In the genomic region with DNA sequence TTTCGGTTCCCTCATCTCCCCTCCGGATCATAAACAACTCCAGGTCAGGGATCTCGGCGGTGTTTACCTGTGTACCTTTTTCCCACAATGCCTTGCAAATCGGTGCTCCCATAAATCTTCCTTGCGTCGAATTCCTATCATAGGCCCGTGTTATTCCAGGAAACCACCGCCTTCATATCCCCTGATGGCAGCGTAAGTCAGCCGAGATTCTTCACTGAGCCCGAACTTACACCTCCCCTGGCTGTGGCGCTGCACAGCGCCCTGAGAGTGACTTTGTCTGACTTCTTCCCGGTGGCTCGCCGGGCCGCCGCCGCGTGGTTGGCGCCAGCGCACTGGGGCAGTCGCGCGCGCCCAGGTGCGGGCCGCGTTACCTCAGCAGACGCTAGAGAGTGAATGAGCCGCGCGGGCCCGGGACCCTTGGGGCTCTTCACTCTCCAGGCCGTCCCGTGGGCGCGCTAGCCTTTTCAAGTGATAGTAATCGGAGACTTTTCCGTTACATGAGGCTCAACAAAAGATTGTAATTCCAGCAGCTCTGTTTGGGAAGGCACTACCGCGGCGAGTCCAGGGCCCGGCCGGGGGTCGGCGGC, we compare ENCODE assay signal across 8 cellular contexts.
A peak's percentile ranks its signal among the peaks of the same experiment; 100 is the strongest.
DNase-seq lines count a peak whose midpoint lies in the region; ATAC-seq and TF ChIP-seq lines count a peak whose summit lies in the region.

No MANE protein-coding gene starts in this region.

- H3K27ac ChIP-seq in neuronal stem cell (replicated peaks; ENCODE audit: low read length) (peak overlapping the region; percentile 84), upper lobe of right lung (peak overlapping the region; percentile 88)

- H2AK5ac ChIP-seq in neuronal stem cell (ENCODE audit: low read depth, low read length), result no peak overlapping the region

- H3K4me3 ChIP-seq in fibroblast of the aortic adventitia (ENCODE audit: low read depth, low read length) (peak overlapping the region; percentile 66), neuronal stem cell (ENCODE audit: low read length in 2 of 2) (peak overlapping the region; percentile 59 to 91), upper lobe of right lung (peak overlapping the region; percentile 64)

- H3K18ac ChIP-seq in neuronal stem cell (ENCODE audit: low read length), result peak overlapping the region; percentile 82

- no peak overlapping the region for H4K91ac ChIP-seq in neuronal stem cell (ENCODE audit: low read depth, low read length, poor library complexity)

- H3K4me2 ChIP-seq in neuronal stem cell (ENCODE audit: insufficient read depth, low read length, poor library complexity, severe bottlenecking), result peak overlapping the region; percentile 70

- H3K4me1 ChIP-seq in neuronal stem cell (ENCODE audit: control insufficient read depth in 2 of 2, insufficient read depth in 1 of 2, low read depth in 1 of 2, low read length in 2 of 2) (peaks cover 2 to 13% of the 10 kb centered on the region in 2 donors), upper lobe of right lung (peaks cover 73% of the 10 kb centered on the region)

- no CpG with 5 or more reads among the region's 48 CpGs for WGBS in neuronal stem cell (ENCODE audit: extremely low coverage in 2 of 2, insufficient read length in 2 of 2, insufficient replicate concordance in 1 of 2), 2 donors

- no peak for TF ChIP-seq CTCF in fibroblast of the aortic adventitia (IDR thresholded peaks at IDR 0.05; ENCODE audit: insufficient read depth, low read length)
- TF ChIP-seq CTCF in upper lobe of right lung (IDR thresholded peaks at IDR 0.05), result peak; percentile 11

- H3K9me3 ChIP-seq in neuronal stem cell (replicated peaks in 1 of 2; ENCODE audit: control insufficient read depth in 2 of 2, insufficient read depth in 1 of 2, low read depth in 1 of 2, low read length in 2 of 2), result no peaks in the 10 kb centered on the region
- no peaks in the 10 kb centered on the region for H3K9me3 ChIP-seq in upper lobe of right lung

- ATAC-seq in GM19035 (IDR thresholded peaks at IDR 0.05; ENCODE audit: unreplicated experiment) (peak; percentile 50), HG03354 (IDR thresholded peaks at IDR 0.05; ENCODE audit: poor library complexity, severe bottlenecking, unreplicated experiment) (peak; percentile 46), upper lobe of right lung (peak; percentile 64)

- no peaks in the 10 kb centered on the region for H3K27me3 ChIP-seq in neuronal stem cell (ENCODE audit: control insufficient read depth in 3 of 3, insufficient read depth in 3 of 3, low read depth in 1 of 3, low read length in 3 of 3)
- no peaks in the 10 kb centered on the region for H3K27me3 ChIP-seq in upper lobe of right lung

- H2BK12ac ChIP-seq in neuronal stem cell (ENCODE audit: low read length), result no peak overlapping the region

- peak overlapping the region; percentile 54 for H3K9ac ChIP-seq in neuronal stem cell (ENCODE audit: low read depth, low read length, poor library complexity)

- no peak overlapping the region for H3K14ac ChIP-seq in neuronal stem cell (ENCODE audit: low read length)

- H2BK120ac ChIP-seq in neuronal stem cell (ENCODE audit: low read depth, low read length), result no peak overlapping the region

- no peak overlapping the region for H2BK5ac ChIP-seq in neuronal stem cell (ENCODE audit: low read length)

- no peak overlapping the region for H3K23ac ChIP-seq in neuronal stem cell (ENCODE audit: low read depth, low read length, poor library complexity)

- peak overlapping the region; percentile 95 for H2AFZ ChIP-seq in neuronal stem cell (ENCODE audit: low read length)

- no peak overlapping the region for H2BK15ac ChIP-seq in neuronal stem cell (ENCODE audit: low read length)

- no peak overlapping the region for H3K4ac ChIP-seq in neuronal stem cell (ENCODE audit: low read length)

- H3K36me3 ChIP-seq in neuronal stem cell (replicated peaks in 1 of 2; ENCODE audit: control insufficient read depth in 2 of 2, insufficient read depth in 2 of 2, low read length in 2 of 2) (no peaks in the 10 kb centered on the region), upper lobe of right lung (no peaks in the 10 kb centered on the region)

- H3K79me1 ChIP-seq in neuronal stem cell (ENCODE audit: low read depth, low read length), result no peaks in the 10 kb centered on the region

- intact Hi-C loops in upper lobe of right lung (cut with DNase I), result no loop called here

- DNase-seq in Ammon's horn (ENCODE audit: low spot score) (peak; percentile 43), NOMO-1 treated with dmso at 0.1 percent for 144 hours (lab: John Stamatoyannopoulos, UW; ENCODE audit: unreplicated experiment) (peak; percentile 21), fibroblast of the aortic adventitia (ENCODE audit: low read depth) (peak; percentile 42), neuronal stem cell (ENCODE audit: low spot score) (peak; percentile 67), upper lobe of right lung (peak; percentile 82)
- DNase-seq in activated T-helper 1 cell treated with anti-CD3 and anti-CD28 coated beads, Interleukin-2, amount 50 U/mL, for 16 hours (ENCODE audit: low read depth in 1 of 2, low spot score in 1 of 2), result peak; percentile 53 to 68

- H4K8ac ChIP-seq in neuronal stem cell (ENCODE audit: low read depth, low read length), result no peak overlapping the region

Comparison
In these comparisons a context has a peak if more than half of its experiments do, and no peak if none do; other contexts are left out.
1. Peak in every context shown above with its lines: DNase-seq, ATAC-seq, H3K4me3 ChIP-seq and H3K27ac ChIP-seq.
2. DNase-seq: peak in every context shown above with its lines; median percentile 82 in upper lobe of right lung; 67 in neuronal stem cell; 60 in activated T-helper 1 cell treated with anti-CD3 and anti-CD28 coated beads, Interleukin-2, amount 50 U/mL, for 16 hours; 43 in Ammon's horn; 42 in fibroblast of the aortic adventitia; 21 in NOMO-1 treated with dmso at 0.1 percent for 144 hours.